Comparison of ENCODE assay signal across 21 cellular contexts in the genomic region with DNA sequence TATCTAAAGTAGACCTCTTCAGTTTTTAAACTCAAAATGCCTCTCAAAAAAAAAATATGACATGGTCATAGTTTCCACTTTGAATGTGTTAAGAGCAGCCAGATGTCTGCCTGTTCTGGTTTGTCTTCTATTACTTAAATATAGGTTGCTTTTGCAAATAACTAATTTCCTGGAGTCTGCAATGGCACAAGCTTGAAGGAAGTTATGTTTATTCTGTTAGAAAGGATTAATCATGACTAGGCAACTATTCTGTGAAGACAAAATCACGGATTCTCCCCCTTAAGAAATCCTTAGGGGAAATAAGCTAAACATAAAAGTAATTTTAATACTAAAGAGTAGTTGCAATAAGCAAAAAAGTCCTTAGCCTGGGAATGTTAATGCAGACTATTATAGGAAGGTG. TPM values are rescaled to one million over a fixed set of nuclear protein-coding genes. Genes with fewer than 3 reads are reported as not detected.
DNase-seq lines count a peak whose midpoint lies in the region; ATAC-seq, FAIRE-seq and TF ChIP-seq lines count a peak whose summit lies in the region.
"Had no signal": no experiment of that assay in that cellular context is flagged by ENCODE, and none has a peak within 500 bp of the region (broad histone marks: within the 10 kb centered on the region; RNA-seq: fewer than 3 reads in every experiment).

No MANE protein-coding gene starts in this region.

- no peaks in the 10 kb centered on the region for H3K9me1 ChIP-seq in K562 (ENCODE audit: control insufficient read depth, insufficient read depth, low read length)

- WGBS in HepG2 (ENCODE audit: low lambda C conversion rate), result 97% methylated on average over 1 of the region's 1 CpG
- WGBS in right lobe of liver (ENCODE audit: insufficient coverage, low coverage, low lambda C conversion rate, missing lambda C conversion rate), result 79% methylated on average over 1 of the region's 1 CpG
- WGBS in K562 (ENCODE audit: insufficient coverage, low coverage, missing lambda C conversion rate), result 55% methylated on average over 1 of the region's 1 CpG
- 61% methylated on average over 1 of the region's 1 CpG for WGBS in smooth muscle cell (ENCODE audit: low lambda C conversion rate)

- no TSS peak for BruUV-seq in HepG2 (replicated peaks; lab: Mats Ljungman, UMichigan)
- no TSS peak for BruUV-seq in K562 (replicated peaks; lab: Mats Ljungman, UMichigan)

- no peak for ATAC-seq in HepG2
- no peak for ATAC-seq in right lobe of liver
- ATAC-seq in K562, result no peak

- H3K4me1 ChIP-seq in HepG2 (ENCODE audit: insufficient read depth, low read length), result peaks cover 19% of the 10 kb centered on the region
- no peaks in the 10 kb centered on the region for H3K4me1 ChIP-seq in right lobe of liver
- peaks cover 10% of the 10 kb centered on the region for H3K4me1 ChIP-seq in Karpas-422 (ENCODE audit: low read length)
- H3K4me1 ChIP-seq in K562 (replicated peaks in 1 of 2; ENCODE audit: control insufficient read depth in 2 of 2, insufficient read depth in 2 of 2, low read length in 2 of 2), result no peaks in the 10 kb centered on the region
- H3K4me1 ChIP-seq in smooth muscle cell (ENCODE audit: low read depth), result no peaks in the 10 kb centered on the region
- H3K4me1 ChIP-seq: breast epithelium had no signal

- no peak overlapping the region for H2AFZ ChIP-seq in HepG2 (ENCODE audit: low read length)
- no peak overlapping the region for H2AFZ ChIP-seq in Karpas-422 (ENCODE audit: low read length)
- H2AFZ ChIP-seq in K562 (ENCODE audit: low read depth, low read length), result no peak overlapping the region
- no peak overlapping the region for H2AFZ ChIP-seq in smooth muscle cell (ENCODE audit: low read depth)

- H3K9me3 ChIP-seq in HepG2 (ENCODE audit: low read length) (no peaks in the 10 kb centered on the region), right lobe of liver (no peaks in the 10 kb centered on the region), Karpas-422 (ENCODE audit: low read length) (no peaks in the 10 kb centered on the region), K562 (replicated peaks; ENCODE audit: control insufficient read depth, insufficient read depth, low read depth, low read length) (no peaks in the 10 kb centered on the region), smooth muscle cell (replicated peaks; ENCODE audit: low read depth) (no peaks in the 10 kb centered on the region)
- H3K9me3 ChIP-seq: breast epithelium had no signal

- no peak overlapping the region for H3K4me3 ChIP-seq in HepG2 (replicated peaks in 1 of 3; ENCODE audit: insufficient read depth in 1 of 3, low read depth in 2 of 3, low read length in 3 of 3)
- no peak overlapping the region for H3K4me3 ChIP-seq in right lobe of liver
- no peak overlapping the region for H3K4me3 ChIP-seq in Karpas-422 (ENCODE audit: low read length)
- no peak overlapping the region for H3K4me3 ChIP-seq in K562
- no peak overlapping the region for H3K4me3 ChIP-seq in smooth muscle cell
- H3K4me3 ChIP-seq: breast epithelium had no signal

- H3K79me2 ChIP-seq in HepG2 (ENCODE audit: insufficient read depth, low read length) (peaks cover 4% of the 10 kb centered on the region), Karpas-422 (ENCODE audit: low read length) (0 out of 2 replicates have a peak, but pooled peaks cover 3% of the 10 kb centered on the region), K562 (ENCODE audit: control insufficient read depth, insufficient read depth, low read length) (peaks cover 4% of the 10 kb centered on the region; the same call in 1 of the 3 replicates), smooth muscle cell (ENCODE audit: low read depth) (peaks cover 4% of the 10 kb centered on the region)

- TF ChIP-seq POLR2A in HepG2 (IDR thresholded peaks at IDR 0.05; ENCODE audit: insufficient read depth in 1 of 2, low read depth in 2 of 2, low read length in 2 of 2), result no peak
- TF ChIP-seq POLR2A in right lobe of liver (IDR thresholded peaks at IDR 0.05), result no peak
- no peak for TF ChIP-seq POLR2A in K562 (conservative IDR thresholded peaks at IDR 0.05)

- TF ChIP-seq EP300 in HepG2 (IDR thresholded peaks at IDR 0.05; ENCODE audit: low read depth in 2 of 2, low read length in 2 of 2) (no peak), HepG2 (CRISPR knock-in tag; IDR thresholded peaks at IDR 0.05; ENCODE audit: borderline replicate concordance) (no peak), K562 (IDR thresholded peaks at IDR 0.05; ENCODE audit: low read length) (no peak)

- no peak overlapping the region for H3K4me2 ChIP-seq in HepG2 (ENCODE audit: low read depth, low read length)
- no peak overlapping the region for H3K4me2 ChIP-seq in Karpas-422 (ENCODE audit: low read depth, low read length, poor library complexity, severe bottlenecking)
- H3K4me2 ChIP-seq in K562 (ENCODE audit: insufficient read depth, low read length), result no peak overlapping the region
- no peak overlapping the region for H3K4me2 ChIP-seq in smooth muscle cell

- TF ChIP-seq CTCF in HepG2 (CRISPR knock-in tag; IDR thresholded peaks at IDR 0.05) (no peak), right lobe of liver (IDR thresholded peaks at IDR 0.05) (no peak), K562 (IDR thresholded peaks at IDR 0.05 in 2 of 3, conservative IDR thresholded peaks at IDR 0.05 in 1 of 3; ENCODE audit: insufficient read depth in 2 of 3, low read depth in 1 of 3, low read length in 3 of 3) (no peak), smooth muscle cell (IDR thresholded peaks at IDR 0.05; ENCODE audit: borderline replicate concordance, insufficient read depth, poor library complexity, severe bottlenecking) (no peak)

- DNase-seq in HepG2 (ENCODE audit: low spot score), result no peak
- no peak for DNase-seq in right lobe of liver
- DNase-seq in Karpas-422, result no peak
- DNase-seq in K562 (ENCODE audit: extremely low read depth in 1 of 4, low spot score in 3 of 4), result no peak
- DNase-seq in smooth muscle cell (lab: John Stamatoyannopoulos, UW; ENCODE audit: unreplicated experiment), result no peak
- no peak for DNase-seq in stimulated activated naive CD4-positive, alpha-beta T cell (lab: John Stamatoyannopoulos, UW)
- no peak for DNase-seq in NCI-H1105 treated with DMSO at 0.1 percent for 48 hours (lab: John Stamatoyannopoulos, UW)
- no peak for DNase-seq in stimulated activated CD4-positive, alpha-beta T cell treated with anti-CD3 and anti-CD28 coated beads, Interleukin-4, amount 100 ng/mL, for 24 hours
- DNase-seq: activated CD4-positive, alpha-beta T cell treated with anti-CD3 and anti-CD28 coated beads, Interleukin-2, amount 50 U/mL, for 48 hours; activated T-cell treated with anti-CD3 and anti-CD28 coated beads for 4 hours; DND-41; immature natural killer cell; MM.1S; NCI-H1694; NCI-H2171 treated with DMSO at 0.1 percent for 48 hours; NCI-H774; substantia nigra had no signal

- H4K20me1 ChIP-seq in HepG2 (ENCODE audit: insufficient read depth, low read length), result peaks cover 4% of the 10 kb centered on the region
- peaks cover 9% of the 10 kb centered on the region; the same call in 1 of the 2 replicates for H4K20me1 ChIP-seq in Karpas-422 (ENCODE audit: insufficient read depth, low read depth, low read length)
- H4K20me1 ChIP-seq in K562 (replicated peaks; ENCODE audit: control insufficient read depth, insufficient read depth, low read length), result 0 out of 2 replicates have a peak, but pooled peaks cover 6% of the 10 kb centered on the region
- peaks cover 25% of the 10 kb centered on the region for H4K20me1 ChIP-seq in smooth muscle cell (ENCODE audit: low read depth)

- no peak overlapping the region for H3K9ac ChIP-seq in HepG2 (ENCODE audit: insufficient read depth, low read depth, low read length)
- H3K9ac ChIP-seq in Karpas-422 (ENCODE audit: low read length), result no peak overlapping the region
- no peak overlapping the region for H3K9ac ChIP-seq in K562 (ENCODE audit: insufficient read depth in 1 of 2, low read depth in 2 of 2, low read length in 2 of 2)
- no peak overlapping the region for H3K9ac ChIP-seq in smooth muscle cell (ENCODE audit: low read depth)

- TF ChIP-seq RAD21 in HepG2 (CRISPR knock-in tag; IDR thresholded peaks at IDR 0.05) (no peak), K562 (CRISPR knock-in tag; conservative IDR thresholded peaks at IDR 0.05 in 1 of 2, IDR thresholded peaks at IDR 0.05 in 1 of 2) (no peak)

- FAIRE-seq in HepG2 (lab: Jason Lieb, UNC) (no peak), K562 (lab: Jason Lieb, UNC) (no peak)
- FAIRE-seq: RCC 7860, urothelium cell line had no signal

- peaks cover 17% of the 10 kb centered on the region for H3F3A ChIP-seq in smooth muscle cell (ENCODE audit: low read depth)

- POLR2A ChIA-PET in HepG2 (lab: Yijun Ruan, JAX), result no interaction called here
- POLR2A ChIA-PET in K562 (lab: Yijun Ruan, JAX), result no interaction called here

- H3K27ac ChIP-seq in HepG2 (ENCODE audit: extremely low read length, insufficient read depth, low read length) (no peak overlapping the region), right lobe of liver (no peak overlapping the region), Karpas-422 (ENCODE audit: low read length) (peak overlapping the region; percentile 35; the same call in 1 of the 2 replicates), K562 (ENCODE audit: extremely low read depth, low read depth, low read length) (no peak overlapping the region), smooth muscle cell (ENCODE audit: low read depth) (peak overlapping the region; percentile 36)
- H3K27ac ChIP-seq: breast epithelium, VCaP had no signal

- H3K27me3 ChIP-seq in HepG2 (ENCODE audit: control insufficient read depth in 1 of 2, insufficient read depth in 2 of 2, low read length in 2 of 2), result no peaks in the 10 kb centered on the region
- H3K27me3 ChIP-seq in right lobe of liver, result no peaks in the 10 kb centered on the region
- no peaks in the 10 kb centered on the region for H3K27me3 ChIP-seq in Karpas-422 (ENCODE audit: low read length)
- no peaks in the 10 kb centered on the region for H3K27me3 ChIP-seq in K562 (ENCODE audit: control insufficient read depth in 2 of 2, insufficient read depth in 2 of 2, low read length in 2 of 2)
- H3K27me3 ChIP-seq in smooth muscle cell (ENCODE audit: low read depth), result no peaks in the 10 kb centered on the region
- H3K27me3 ChIP-seq: breast epithelium had no signal

- CTCF ChIA-PET in HepG2 (lab: Yijun Ruan, JAX; ENCODE audit: low intra/inter-chr PET ratio, low total read pairs), result no interaction called here
- CTCF ChIA-PET in K562 (lab: Yijun Ruan, JAX; ENCODE audit: low intra/inter-chr PET ratio), result no interaction called here

- in situ Hi-C loops in HepG2 (cut with HindIII; ENCODE audit: extremely low pct_ligation_motif_present, low pct_unique_long_range_greater_than_20kb) (no loop called here), K562 (cut with MboI) (no loop called here)

- H3K36me3 ChIP-seq in HepG2 (replicated peaks in 1 of 2; ENCODE audit: control insufficient read depth in 1 of 2, insufficient read depth in 2 of 2, low read length in 2 of 2) (peaks cover 3 to 23% of the 10 kb centered on the region in 2 experiments; a peak in 3 of 5 replicates), right lobe of liver (peaks cover 0 to 26% (median 8%) of the 10 kb centered on the region in 4 donors), Karpas-422 (ENCODE audit: insufficient read depth, low read length) (peaks cover 25% of the 10 kb centered on the region; the same call in 1 of the 2 replicates), K562 (ENCODE audit: control insufficient read depth, insufficient read depth, low read length) (peaks cover 38% of the 10 kb centered on the region; the same call in 2 of the 3 replicates), smooth muscle cell (ENCODE audit: low read depth) (peaks cover 10% of the 10 kb centered on the region)
- H3K36me3 ChIP-seq: breast epithelium had no signal

- intact Hi-C loops in HepG2 (cut with micrococcal nuclease; ENCODE audit: unreplicated experiment), result no loop called here
- intact Hi-C loops in right lobe of liver (cut with DNase I), result no loop called here
- intact Hi-C loops in K562 (cut with micrococcal nuclease), result no loop called here

- H3K9me2 ChIP-seq in Karpas-422 (replicated peaks; ENCODE audit: insufficient read depth, low read length), result no peaks in the 10 kb centered on the region

RNA-seq across cellular contexts. Expression of gene SAP18, which starts 10.1 kb away (rescaled TPM):
- 173 and 251 TPM in 2 replicates for total RNA-seq in HepG2 (2016; rRNA removed; fragmentation: Illumina TruSeq; extraction: Trizol)
- total RNA-seq in HepG2 (2016; cell fraction: cytosol; rRNA removed; fragmentation: Illumina TruSeq; extraction: Trizol; ENCODE audit: low read depth), result 49.2 and 61.1 TPM in 2 replicates
- total RNA-seq in HepG2 (2016; cell fraction: insoluble cytoplasmic fraction; rRNA removed; fragmentation: Illumina TruSeq; extraction: Trizol), result 172 and 283 TPM in 2 replicates
- total RNA-seq in HepG2 (2016; cell fraction: membrane; rRNA removed; fragmentation: Illumina TruSeq; extraction: Trizol), result 49.8 and 50.3 TPM in 2 replicates
- total RNA-seq in HepG2 (2016; cell fraction: nucleus; rRNA removed; fragmentation: Illumina TruSeq; extraction: Trizol), result 53.8 and 59.6 TPM in 2 replicates
- polyA plus RNA-seq in HepG2 (2011; rRNA removed), result 51.8 and 70.6 TPM in 2 replicates
- polyA plus RNA-seq in HepG2 (2011; cell fraction: cytosol; rRNA removed), result 19.5 and 28.1 TPM in 2 replicates
- 8.5 and 14.1 TPM in 2 replicates for polyA plus RNA-seq in HepG2 (2011; cell fraction: nucleus; rRNA removed)
- 141 and 173 TPM in 2 replicates for polyA plus RNA-seq in HepG2 (2012)
- polyA plus RNA-seq in HepG2 (2016; cell fraction: cytosol; fragmentation: Illumina TruSeq; extraction: Trizol; ENCODE audit: low read depth), result 63.3 and 66.1 TPM in 2 replicates
- 371 and 383 TPM in 2 replicates for polyA plus RNA-seq in HepG2 (2016; cell fraction: insoluble cytoplasmic fraction; fragmentation: Illumina TruSeq; extraction: Trizol; ENCODE audit: low read depth)
- polyA plus RNA-seq in HepG2 (2016; cell fraction: membrane; fragmentation: Illumina TruSeq; extraction: Trizol; ENCODE audit: low read depth), result 53.3 and 57.7 TPM in 2 replicates
- 143 and 153 TPM in 2 replicates for polyA plus RNA-seq in HepG2 (2016; cell fraction: nucleus; fragmentation: Illumina TruSeq; extraction: Trizol; ENCODE audit: insufficient read depth, low read depth)
- 3.5 and 5.1 TPM in 2 replicates for polyA minus RNA-seq in HepG2 (2011; rRNA and poly(A)+ RNA removed; ENCODE audit: low replicate concordance)
- polyA minus RNA-seq in HepG2 (2011; cell fraction: cytosol; rRNA and poly(A)+ RNA removed), result 6.9 and 13.9 TPM in 2 replicates
- 35.3 and 41.3 TPM in 2 replicates for polyA minus RNA-seq in HepG2 (2011; cell fraction: nucleus; rRNA and poly(A)+ RNA removed)
- 100 to 1,000 TPM in 3 of 6 experiments, 10 to 100 TPM in 3; 33.1 to 119 (median 95.6) TPM for total RNA-seq in right lobe of liver
- 85.4 and 112 TPM in 2 replicates for total RNA-seq in Karpas-422 (2014; rRNA removed; shearing (Covaris generic); ENCODE audit: low replicate concordance)
- total RNA-seq in K562 (2011; cell fraction: chromatin; rRNA removed; ENCODE audit: low replicate concordance), result 16.1 and 36.2 TPM in 2 replicates
- 10.8 and 15.3 TPM in 2 replicates for total RNA-seq in K562 (2011; cell fraction: nucleolus; rRNA removed)
- 28.9 and 42.6 TPM in 2 replicates for total RNA-seq in K562 (2011; cell fraction: nucleoplasm; rRNA removed)
- 26.2 and 38.0 TPM in 2 replicates for total RNA-seq in K562 (2014; rRNA removed)
- 82.9 and 107 TPM in 2 replicates for total RNA-seq in K562 (2014; rRNA removed; fragmentation: Illumina TruSeq; extraction: Trizol)
- total RNA-seq in K562 (2015; rRNA removed; fragmentation: Illumina TruSeq; extraction: Trizol), result 57.2 and 58.6 TPM in 2 replicates
- 179 and 180 TPM in 2 replicates for total RNA-seq in K562 (2021)
- polyA plus RNA-seq in K562 (2011; rRNA removed), result 74.1 and 98.6 TPM in 2 replicates
- polyA plus RNA-seq in K562 (2011; cell fraction: cytosol; rRNA removed), result 16.2 and 25.3 TPM in 2 replicates
- polyA plus RNA-seq in K562 (2011; cell fraction: nucleus; rRNA removed), result 10.0 and 19.6 TPM in 2 replicates
- 88.6 and 104 TPM in 2 replicates for polyA plus RNA-seq in K562 (2012)
- 39.6 and 50.3 TPM in 2 replicates for polyA plus RNA-seq in K562 (2014; fragmentation: Illumina TruSeq; extraction: Trizol)
- polyA plus RNA-seq in K562 (2014; fragmentation: Nextera tagmentation; extraction: Ambion mirVana), result 100 to 1,000 TPM; 311 to 363 TPM
- polyA plus RNA-seq in K562 (2014; rRNA removed), result 56.1 and 66.1 TPM in 2 replicates
- polyA minus RNA-seq in K562 (2011; rRNA and poly(A)+ RNA removed), result 20.8 and 22.9 TPM in 2 replicates
- polyA minus RNA-seq in K562 (2011; cell fraction: cytosol; rRNA and poly(A)+ RNA removed), result 7.7 and 8.0 TPM in 2 replicates
- polyA minus RNA-seq in K562 (2011; cell fraction: nucleus; rRNA and poly(A)+ RNA removed), result 13.1 and 28.0 TPM in 2 replicates
- total RNA-seq in smooth muscle cell, result 95.3 TPM in 2 replicates
- 366 and 394 TPM in 2 replicates for polyA plus RNA-seq in smooth muscle cell

RNA-seq across cellular contexts. Expression of gene SKA3, which starts 26.3 kb away (rescaled TPM):
- 10.8 and 15.2 TPM in 2 replicates for total RNA-seq in HepG2 (2016; rRNA removed; fragmentation: Illumina TruSeq; extraction: Trizol)
- 32.3 and 33.6 TPM in 2 replicates for total RNA-seq in HepG2 (2016; cell fraction: cytosol; rRNA removed; fragmentation: Illumina TruSeq; extraction: Trizol; ENCODE audit: low read depth)
- 10.7 and 15.4 TPM in 2 replicates for total RNA-seq in HepG2 (2016; cell fraction: insoluble cytoplasmic fraction; rRNA removed; fragmentation: Illumina TruSeq; extraction: Trizol)
- 15.1 and 15.7 TPM in 2 replicates for total RNA-seq in HepG2 (2016; cell fraction: membrane; rRNA removed; fragmentation: Illumina TruSeq; extraction: Trizol)
- 7.0 and 8.7 TPM in 2 replicates for total RNA-seq in HepG2 (2016; cell fraction: nucleus; rRNA removed; fragmentation: Illumina TruSeq; extraction: Trizol)
- polyA plus RNA-seq in HepG2 (2011; rRNA removed), result 3.5 and 7.2 TPM in 2 replicates
- polyA plus RNA-seq in HepG2 (2011; cell fraction: cytosol; rRNA removed), result 3.3 and 3.7 TPM in 2 replicates
- 2.4 and 2.6 TPM in 2 replicates for polyA plus RNA-seq in HepG2 (2011; cell fraction: nucleus; rRNA removed)
- polyA plus RNA-seq in HepG2 (2012), result 2.8 and 6.8 TPM in 2 replicates
- polyA plus RNA-seq in HepG2 (2016; cell fraction: cytosol; fragmentation: Illumina TruSeq; extraction: Trizol; ENCODE audit: low read depth), result 5.2 and 8.0 TPM in 2 replicates
- polyA plus RNA-seq in HepG2 (2016; cell fraction: insoluble cytoplasmic fraction; fragmentation: Illumina TruSeq; extraction: Trizol; ENCODE audit: low read depth), result 28.3 and 32.2 TPM in 2 replicates
- polyA plus RNA-seq in HepG2 (2016; cell fraction: membrane; fragmentation: Illumina TruSeq; extraction: Trizol; ENCODE audit: low read depth), result 11.8 and 12.9 TPM in 2 replicates
- 20.6 and 22.8 TPM in 2 replicates for polyA plus RNA-seq in HepG2 (2016; cell fraction: nucleus; fragmentation: Illumina TruSeq; extraction: Trizol; ENCODE audit: insufficient read depth, low read depth)
- 3.8 and 12.1 TPM in 2 replicates for polyA minus RNA-seq in HepG2 (2011; rRNA and poly(A)+ RNA removed; ENCODE audit: low replicate concordance)
- polyA minus RNA-seq in HepG2 (2011; cell fraction: cytosol; rRNA and poly(A)+ RNA removed), result 5.1 and 6.2 TPM in 2 replicates
- polyA minus RNA-seq in HepG2 (2011; cell fraction: nucleus; rRNA and poly(A)+ RNA removed), result 6.5 and 6.8 TPM in 2 replicates
- 1 to 10 TPM in 2 of 6 experiments, under 1 TPM in 4; 0.18 to 2.4 (median 0.75) TPM for total RNA-seq in right lobe of liver
- total RNA-seq in Karpas-422 (2014; rRNA removed; shearing (Covaris generic); ENCODE audit: low replicate concordance), result 6.3 and 34.2 TPM in 2 replicates
- total RNA-seq in K562 (2011; cell fraction: chromatin; rRNA removed; ENCODE audit: low replicate concordance), result 7.3 and 28.3 TPM in 2 replicates
- total RNA-seq in K562 (2011; cell fraction: nucleolus; rRNA removed), result 5.5 and 5.8 TPM in 2 replicates
- 10.3 and 15.0 TPM in 2 replicates for total RNA-seq in K562 (2011; cell fraction: nucleoplasm; rRNA removed)
- total RNA-seq in K562 (2014; rRNA removed), result 17.0 and 23.9 TPM in 2 replicates
- 29.9 and 30.7 TPM in 2 replicates for total RNA-seq in K562 (2014; rRNA removed; fragmentation: Illumina TruSeq; extraction: Trizol)
- total RNA-seq in K562 (2015; rRNA removed; fragmentation: Illumina TruSeq; extraction: Trizol), result 31.0 and 33.3 TPM in 2 replicates
- 29.5 and 35.9 TPM in 2 replicates for total RNA-seq in K562 (2021)
- polyA plus RNA-seq in K562 (2011; rRNA removed), result 30.5 and 38.5 TPM in 2 replicates
- 10.3 and 15.6 TPM in 2 replicates for polyA plus RNA-seq in K562 (2011; cell fraction: cytosol; rRNA removed)
- polyA plus RNA-seq in K562 (2011; cell fraction: nucleus; rRNA removed), result 11.7 and 15.1 TPM in 2 replicates
- 16.2 and 22.4 TPM in 2 replicates for polyA plus RNA-seq in K562 (2012)
- 42.0 and 53.3 TPM in 2 replicates for polyA plus RNA-seq in K562 (2014; fragmentation: Illumina TruSeq; extraction: Trizol)
- 10 to 100 TPM; 17.7 to 25.8 TPM for polyA plus RNA-seq in K562 (2014; fragmentation: Nextera tagmentation; extraction: Ambion mirVana)
- polyA plus RNA-seq in K562 (2014; rRNA removed), result 30.8 and 32.3 TPM in 2 replicates
- polyA minus RNA-seq in K562 (2011; rRNA and poly(A)+ RNA removed), result 27.3 and 29.1 TPM in 2 replicates
- polyA minus RNA-seq in K562 (2011; cell fraction: cytosol; rRNA and poly(A)+ RNA removed), result 17.6 and 26.9 TPM in 2 replicates
- 6.6 and 10.2 TPM in 2 replicates for polyA minus RNA-seq in K562 (2011; cell fraction: nucleus; rRNA and poly(A)+ RNA removed)
- total RNA-seq in smooth muscle cell, result 5.4 and 6.5 TPM in 2 replicates
- 4.9 and 7.2 TPM in 2 replicates for polyA plus RNA-seq in smooth muscle cell

RNA-seq across cellular contexts. Expression of gene MRPL57, which starts 26.4 kb away (rescaled TPM):
- total RNA-seq in HepG2 (2016; rRNA removed; fragmentation: Illumina TruSeq; extraction: Trizol) (35.2 and 36.7 TPM in 2 replicates), right lobe of liver (10 to 100 TPM; 10.6 to 38.7 (median 13.6) TPM), K562 (2014; rRNA removed) (40.4 and 61.8 TPM in 2 replicates), K562 (2014; rRNA removed; fragmentation: Illumina TruSeq; extraction: Trizol) (10.0 and 10.3 TPM in 2 replicates), K562 (2015; rRNA removed; fragmentation: Illumina TruSeq; extraction: Trizol) (15.3 and 15.7 TPM in 2 replicates), K562 (2021) (18.0 and 18.9 TPM in 2 replicates), smooth muscle cell (16.4 and 18.6 TPM in 2 replicates)
- total RNA-seq in HepG2 (2016; cell fraction: cytosol; rRNA removed; fragmentation: Illumina TruSeq; extraction: Trizol; ENCODE audit: low read depth), result 24.1 and 31.0 TPM in 2 replicates
- 34.7 and 38.6 TPM in 2 replicates for total RNA-seq in HepG2 (2016; cell fraction: insoluble cytoplasmic fraction; rRNA removed; fragmentation: Illumina TruSeq; extraction: Trizol)
- 29.6 and 35.7 TPM in 2 replicates for total RNA-seq in HepG2 (2016; cell fraction: membrane; rRNA removed; fragmentation: Illumina TruSeq; extraction: Trizol)
- 15.9 and 17.6 TPM in 2 replicates for total RNA-seq in HepG2 (2016; cell fraction: nucleus; rRNA removed; fragmentation: Illumina TruSeq; extraction: Trizol)
- polyA plus RNA-seq in HepG2 (2011; rRNA removed) (19.5 and 20.7 TPM in 2 replicates), K562 (2011; rRNA removed) (12.6 and 15.9 TPM in 2 replicates), K562 (2014; fragmentation: Illumina TruSeq; extraction: Trizol) (8.3 and 11.4 TPM in 2 replicates), K562 (2014; fragmentation: Nextera tagmentation; extraction: Ambion mirVana) (10 to 100 TPM in 1 of 2 experiments, 1 to 10 TPM in 1; 6.5 to 12.5 TPM), K562 (2014; rRNA removed) (25.3 and 29.5 TPM in 2 replicates), smooth muscle cell (31.0 and 31.5 TPM in 2 replicates)
- polyA plus RNA-seq in HepG2 (2011; cell fraction: cytosol; rRNA removed), result 14.4 and 14.5 TPM in 2 replicates
- polyA plus RNA-seq in HepG2 (2011; cell fraction: nucleus; rRNA removed), result 8.1 and 8.4 TPM in 2 replicates
- 15.7 and 17.3 TPM in 2 replicates for polyA plus RNA-seq in HepG2 (2012)
- polyA plus RNA-seq in HepG2 (2016; cell fraction: cytosol; fragmentation: Illumina TruSeq; extraction: Trizol; ENCODE audit: low read depth), result 22.3 and 31.7 TPM in 2 replicates
- polyA plus RNA-seq in HepG2 (2016; cell fraction: insoluble cytoplasmic fraction; fragmentation: Illumina TruSeq; extraction: Trizol; ENCODE audit: low read depth), result 37.6 and 39.8 TPM in 2 replicates
- 25.6 and 30.0 TPM in 2 replicates for polyA plus RNA-seq in HepG2 (2016; cell fraction: membrane; fragmentation: Illumina TruSeq; extraction: Trizol; ENCODE audit: low read depth)
- 23.6 and 24.3 TPM in 2 replicates for polyA plus RNA-seq in HepG2 (2016; cell fraction: nucleus; fragmentation: Illumina TruSeq; extraction: Trizol; ENCODE audit: insufficient read depth, low read depth)
- 5.5 and 12.7 TPM in 2 replicates for polyA minus RNA-seq in HepG2 (2011; rRNA and poly(A)+ RNA removed; ENCODE audit: low replicate concordance)
- polyA minus RNA-seq in HepG2 (2011; cell fraction: cytosol; rRNA and poly(A)+ RNA removed), result 5.7 and 9.1 TPM in 2 replicates
- 4.7 and 5.8 TPM in 2 replicates for polyA minus RNA-seq in HepG2 (2011; cell fraction: nucleus; rRNA and poly(A)+ RNA removed)
- total RNA-seq in Karpas-422 (2014; rRNA removed; shearing (Covaris generic); ENCODE audit: low replicate concordance), result 31.8 and 35.2 TPM in 2 replicates
- total RNA-seq in K562 (2011; cell fraction: chromatin; rRNA removed; ENCODE audit: low replicate concordance), result 5.1 and 5.5 TPM in 2 replicates
- total RNA-seq in K562 (2011; cell fraction: nucleolus; rRNA removed), result 7.1 and 10.3 TPM in 2 replicates
- 8.3 and 9.7 TPM in 2 replicates for total RNA-seq in K562 (2011; cell fraction: nucleoplasm; rRNA removed)
- 10.0 and 17.4 TPM in 2 replicates for polyA plus RNA-seq in K562 (2011; cell fraction: cytosol; rRNA removed)
- 8.9 and 12.1 TPM in 2 replicates for polyA plus RNA-seq in K562 (2011; cell fraction: nucleus; rRNA removed)
- polyA plus RNA-seq in K562 (2012), result 15.1 and 16.9 TPM in 2 replicates
- 3.2 and 4.3 TPM in 2 replicates for polyA minus RNA-seq in K562 (2011; rRNA and poly(A)+ RNA removed)
- polyA minus RNA-seq in K562 (2011; cell fraction: cytosol; rRNA and poly(A)+ RNA removed), result 3.8 and 5.4 TPM in 2 replicates
- 3.5 and 3.8 TPM in 2 replicates for polyA minus RNA-seq in K562 (2011; cell fraction: nucleus; rRNA and poly(A)+ RNA removed)

Comparison
In these comparisons a context has a peak if more than half of its experiments do, and no peak if none do; other contexts are left out.
1. H3K27ac ChIP-seq: peak in Karpas-422 (single experiment) and smooth muscle cell (single experiment); none in HepG2 (single experiment), right lobe of liver (0 of 3) and K562 (single experiment).
2. Of the 241 proteins assayed by ChIP-seq in both HepG2 and K562: peak only in HepG2: none; only in K562: NFE2; in both: none; in neither: 240.